20 cellular contexts compared by ENCODE assay signal in genomic region chr4:167887726-167888125, GRCh38.
"Had no signal": no experiment of that assay in that cellular context is flagged by ENCODE, and none has a peak within 500 bp of the region (broad histone marks: within the 10 kb centered on the region; RNA-seq: fewer than 3 reads in every experiment).

No MANE protein-coding gene starts in this region.

- DNase-seq: KBM-7, MV-4-11, NCI-H1048, NCI-H1105, NCI-H1417, NCI-H1436 treated with DMSO at 0.1 percent for 48 hours, NCI-H1694, NCI-H187 treated with DMSO at 0.1 percent for 48 hours, NCI-H2029 treated with DMSO at 0.1 percent for 48 hours, NCI-H2171 treated with DMSO at 0.1 percent for 48 hours, NCI-H345, NCI-H446 treated with DMSO at 0.1 percent for 48 hours, NCI-H524, NCI-H69, NCI-H774, RPMI8226, SHP77, SK-N-SH, SW 1271 had no signal

- H3K4me2 ChIP-seq: SK-N-SH had no signal

- H3K9me3 ChIP-seq: SK-N-SH had no signal

- H3K9ac ChIP-seq: SK-N-SH had no signal

- H3K27ac ChIP-seq: HL-60 had no signal
